In genomic region chr12:132384916-132385315, GRCh38 we compare ENCODE assay signal across 24 cellular contexts. TPM values are rescaled to one million over a fixed set of nuclear protein-coding genes. Genes with fewer than 3 reads are reported as not detected.
A peak's percentile ranks its signal among the peaks of the same experiment; 100 is the strongest.
DNase-seq lines count a peak whose midpoint lies in the region; ATAC-seq and TF ChIP-seq lines count a peak whose summit lies in the region.
"Had no signal": no experiment of that assay in that cellular context is flagged by ENCODE, and none has a peak within 500 bp of the region (broad histone marks: within the 10 kb centered on the region; RNA-seq: fewer than 3 reads in every experiment).

No MANE protein-coding gene starts in this region.

- no peaks in the 10 kb centered on the region for H3K4me1 ChIP-seq in HEK293 (ENCODE audit: control insufficient read depth, insufficient read depth, low read length)
- no peaks in the 10 kb centered on the region for H3K4me1 ChIP-seq in spleen
- H3K4me1 ChIP-seq: Peyer's patch had no signal

- TF ChIP-seq CTCF in HEK293 (tag by site-specific recombination; IDR thresholded peaks at IDR 0.05) (no peak), spleen (IDR thresholded peaks at IDR 0.05 in 8 of 11, conservative IDR thresholded peaks at IDR 0.05 in 3 of 11) (no peak)
- TF ChIP-seq CTCF in CD4-positive, alpha-beta T cell (IDR thresholded peaks at IDR 0.05) = no peak

- H3K9me3 ChIP-seq in HEK293 (ENCODE audit: control insufficient read depth, insufficient read depth, low read depth, low read length) (no peaks in the 10 kb centered on the region), spleen (no peaks in the 10 kb centered on the region)
- no peaks in the 10 kb centered on the region for H3K9me3 ChIP-seq in CD4-positive, alpha-beta T cell (ENCODE audit: control insufficient read depth, low read length)
- H3K9me3 ChIP-seq: MG63, Peyer's patch had no signal

- CTCF ChIA-PET in HEK293 (lab: Yijun Ruan, JAX) = interaction anchor here (0.6 to 0.7 kb wide), 2 partner anchors 14 to 189 kb away, joined by 3 read pairs; no protein-coding TSS in a partner anchor
- CTCF ChIA-PET in CD4-positive, alpha-beta T cell (lab: Charles Lee) = no interaction called here

- POLR2A ChIA-PET in HEK293 (lab: Yijun Ruan, JAX) = no interaction called here
- POLR2A ChIA-PET in CD4-positive, alpha-beta T cell (lab: Charles Lee) = no interaction called here

- H3K4me1 Mint-ChIP-seq in CD4-positive, alpha-beta T cell (ENCODE audit: low read depth) = no peaks in the 10 kb centered on the region
- H3K4me1 Mint-ChIP-seq: B cell had no signal

- no peaks in the 10 kb centered on the region for H3K36me3 Mint-ChIP-seq in CD4-positive, alpha-beta T cell (ENCODE audit: low read depth)

- H3K4me3 ChIP-seq in HEK293 (ENCODE audit: low read depth, low read length) (no peak overlapping the region), spleen (no peak overlapping the region)
- H3K4me3 ChIP-seq: GM23338, MG63, Peyer's patch had no signal

- ATAC-seq in CD4-positive, alpha-beta T cell (ENCODE audit: poor library complexity) = no peak
- no peak for ATAC-seq in HG03135 (IDR thresholded peaks at IDR 0.05; ENCODE audit: unreplicated experiment)
- ATAC-seq: GM23338 had no signal

- intact Hi-C loops in spleen (cut with DNase I; ENCODE audit: low total_unique reads) = no loop called here
- intact Hi-C loops in CD4-positive, alpha-beta T cell (cut with DNase I, micrococcal nuclease) = no loop called here

- peak; percentile 35 for DNase-seq in DMS79 treated with DMSO at 0.1 percent for 48 hours (lab: John Stamatoyannopoulos, UW)
- DNase-seq in DMS79 (lab: John Stamatoyannopoulos, UW) = no peak
- peak; percentile 77 for DNase-seq in left kidney (ENCODE audit: low read depth, low spot score)
- DNase-seq in spleen = peak; percentile 54
- DNase-seq in CD4-positive, alpha-beta T cell = no peak
- DNase-seq in NCI-H1694 treated with DMSO at 0.1 percent for 48 hours (lab: John Stamatoyannopoulos, UW) = no peak
- DNase-seq: DMS153, H9, HFFc6, IMR-90, KG1, MG63, NCI-H1105 treated with DMSO at 0.1 percent for 48 hours, NCI-H146, NCI-H2029, NCI-H226, NCI-H510A, NCI-H69, Peyer's patch had no signal

- peaks cover 0 to 70% (median 28%) of the 10 kb centered on the region in 7 donors for H3K27me3 ChIP-seq in spleen (replicated peaks in 1 of 7)
- H3K27me3 ChIP-seq in CD4-positive, alpha-beta T cell (ENCODE audit: control insufficient read depth, insufficient read depth, low read length) = peaks cover 38% of the 10 kb centered on the region

- no peak overlapping the region for H3K4me3 Mint-ChIP-seq in CD4-positive, alpha-beta T cell
- H3K4me3 Mint-ChIP-seq: B cell, GM23338, H9, HFFc6 had no signal

- H3K27ac Mint-ChIP-seq in CD4-positive, alpha-beta T cell = no peak overlapping the region
- H3K27ac Mint-ChIP-seq: B cell, GM23338, H9, HFFc6 had no signal

- TF ChIP-seq POLR2A in spleen (IDR thresholded peaks at IDR 0.05) = no peak

- H3K9me3 Mint-ChIP-seq in CD4-positive, alpha-beta T cell = no peaks in the 10 kb centered on the region
- H3K9me3 Mint-ChIP-seq: GM23338, H9, HFFc6 had no signal

- 53 to 60% (median 56%) methylated on average over 13 of the region's 13 CpGs for WGBS in spleen, 5 donors

- H3K27ac ChIP-seq in HEK293 (ENCODE audit: extremely low read depth, low read depth, low read length) = no peak overlapping the region
- no peak overlapping the region for H3K27ac ChIP-seq in spleen
- H3K27ac ChIP-seq in CD4-positive, alpha-beta T cell (ENCODE audit: low read depth, low read length) = no peak overlapping the region
- H3K27ac ChIP-seq: 22Rv1, Peyer's patch had no signal

- peaks cover 6% of the 10 kb centered on the region for H3K27me3 Mint-ChIP-seq in CD4-positive, alpha-beta T cell

- H3K36me3 ChIP-seq in HEK293 (ENCODE audit: control insufficient read depth in 2 of 2, insufficient read depth in 1 of 2, low read length in 2 of 2) = no peaks in the 10 kb centered on the region
- H3K36me3 ChIP-seq in spleen = no peaks in the 10 kb centered on the region
- H3K36me3 ChIP-seq: MG63, Peyer's patch had no signal

TF ChIP-seq in HEK293, 187 proteins besides CTCF, POLR2A, EP300 and RAD21:
- 0 out of 2 replicates have a peak, but pooled peaks have one; percentile 27 for TF ChIP-seq ZFHX2 (tag by site-specific recombination; conservative IDR thresholded peaks at IDR 0.05)
- no peak for TF ChIP-seq ZNF26 (tag by site-specific recombination; IDR thresholded peaks at IDR 0.05)
- TF ChIP-seq ZBTB20 (tag by site-specific recombination; IDR thresholded peaks at IDR 0.05) = peak; percentile 71
- TF ChIP-seq TRIM28 (IDR thresholded peaks at IDR 0.05; ENCODE audit: borderline replicate concordance, low read length) = no peak
- 0 out of 2 replicates have a peak, but pooled peaks have one; percentile 16 for TF ChIP-seq EGR2 (tag by site-specific recombination; IDR thresholded peaks at IDR 0.05; ENCODE audit: low read depth)
- TF ChIP-seq ZBTB17 (tag by site-specific recombination; IDR thresholded peaks at IDR 0.05) = peak; percentile 48; the same call in 1 of the 2 replicates
- no peak for TF ChIP-seq ZBTB44 (tag by site-specific recombination; IDR thresholded peaks at IDR 0.05)

RNA-seq across cellular contexts. Expression of gene GALNT9, which starts 55.5 kb away (rescaled TPM):
- total RNA-seq in spleen = 1 to 10 TPM in 5 of 7 donors, under 1 TPM in 2; 0.52 to 2.4 (median 1.4) TPM
- polyA plus RNA-seq in spleen = under 1 TPM; 0.20 to 0.51 (median 0.30) TPM
- not detected for total RNA-seq in CD4-positive, alpha-beta T cell
- total RNA-seq: HFFc6, Peyer's patch had no signal

Comparison
In these comparisons a context has a peak if more than half of its experiments do, and no peak if none do; other contexts are left out.
1. DNase-seq: peak in DMS79 treated with DMSO at 0.1 percent for 48 hours (single experiment), left kidney (single experiment) and spleen (single experiment); none in DMS79 (single experiment), CD4-positive, alpha-beta T cell (0 of 10) and NCI-H1694 treated with DMSO at 0.1 percent for 48 hours (single experiment).